Comparison of ENCODE assay signal across 12 cellular contexts in genomic region chr6:148739822-148740128, GRCh38.
"Had no signal": no experiment of that assay in that cellular context is flagged by ENCODE, and none has a peak within 500 bp of the region (broad histone marks: within the 10 kb centered on the region; RNA-seq: fewer than 3 reads in every experiment).

No MANE protein-coding gene starts in this region.

- H3K27ac ChIP-seq: left ventricle myocardium inferior, prostate gland, transverse colon had no signal

- DNase-seq: activated CD4-positive, alpha-beta T cell treated with anti-CD3 and anti-CD28 coated beads, Interleukin-2, amount 50 U/mL, for 48 hours; islet precursor cell; left ventricle myocardium inferior; right cardiac atrium; small intestine; stimulated activated CD4-positive, alpha-beta T cell treated with anti-CD3 and anti-CD28 coated beads, Interleukin-4, amount 100 ng/mL, for 24 hours; stimulated activated naive CD4-positive, alpha-beta T cell; substantia nigra; transverse colon had no signal

- H3K4me3 Mint-ChIP-seq: WTC11 had no signal

- H3K27ac Mint-ChIP-seq: WTC11 had no signal

- H3K27me3 ChIP-seq: adrenal gland, transverse colon had no signal

- H3K36me3 ChIP-seq: adrenal gland, left ventricle myocardium inferior, prostate gland, transverse colon had no signal

- H3K4me3 ChIP-seq: left ventricle myocardium inferior, prostate gland, transverse colon had no signal

- H3K36me3 Mint-ChIP-seq: WTC11 had no signal

- ATAC-seq: right cardiac atrium, WTC11 had no signal

- H3K9me3 ChIP-seq: adrenal gland, left ventricle myocardium inferior, prostate gland, transverse colon had no signal

- H3K4me1 ChIP-seq: prostate gland, transverse colon had no signal
